ENCODE assay signal across 20 cellular contexts in the genomic region with DNA sequence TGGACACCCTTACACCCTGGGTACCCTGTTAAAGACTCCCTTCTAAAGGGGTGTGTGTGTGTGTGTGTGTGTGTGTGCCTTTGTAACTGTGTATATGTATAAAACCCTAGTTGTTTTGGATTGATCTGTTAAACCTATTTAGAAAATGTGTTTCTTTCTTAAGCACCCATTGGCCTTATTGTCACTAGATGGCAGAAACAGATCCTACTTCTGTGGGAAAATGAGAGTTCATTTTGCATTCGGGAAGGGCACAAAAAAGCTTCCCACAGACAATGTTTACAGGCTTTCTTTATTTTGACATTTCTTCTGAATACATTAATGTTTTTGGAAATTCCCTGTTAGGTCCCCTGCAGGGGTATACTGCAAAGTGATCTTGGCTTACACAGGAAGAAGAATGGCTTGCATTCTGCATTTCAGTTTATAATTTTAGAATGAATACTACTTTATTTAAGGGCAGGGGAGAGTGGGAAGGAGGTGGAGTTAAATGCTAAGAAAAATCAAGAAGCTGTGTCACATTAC.
A peak's percentile ranks its signal among the peaks of the same experiment; 100 is the strongest.
DNase-seq lines count a peak whose midpoint lies in the region; ATAC-seq and TF ChIP-seq lines count a peak whose summit lies in the region.
"Had no signal": no experiment of that assay in that cellular context is flagged by ENCODE, and none has a peak within 500 bp of the region (broad histone marks: within the 10 kb centered on the region; RNA-seq: fewer than 3 reads in every experiment).

No MANE protein-coding gene starts in this region.

- H3K27me3 ChIP-seq in GM23248 (replicated peaks; ENCODE audit: insufficient read depth): 0 out of 2 replicates have a peak, but pooled peaks cover 6% of the 10 kb centered on the region
- H3K27me3 ChIP-seq in neuron (ENCODE audit: insufficient read depth, low read length): no peaks in the 10 kb centered on the region
- no peaks in the 10 kb centered on the region for H3K27me3 ChIP-seq in sigmoid colon
- H3K27me3 ChIP-seq: BLaER1 treated with 17β-estradiol and CSF1 and Interleukin-3, amounts not matched to agents 10 nM and 100 nM; body of pancreas; neutrophil had no signal

- H3K27ac Mint-ChIP-seq in WTC11: peak overlapping the region; percentile 96
- H3K27ac Mint-ChIP-seq: activated naive CD8-positive, alpha-beta T cell; activated T-helper 1 cell treated with anti-CD3 and anti-CD28 coated beads, Interleukin-12 subunit alpha, Interleukin-12 subunit beta, Interleukin-2, Interleukin-4 antibody, amounts not matched to agents 30 ng/mL and 10 ng/mL and 1 ng/mL, durations not matched to agents 14 hours and 24 hours and 36 hours; stimulated activated memory B cell treated with anti-CD40 and anti-IgM and Interleukin-4, amounts not matched to agents 10 μg/mL and 1 μg/mL and 100 μg/mL, for 72 hours had no signal

- ATAC-seq in WTC11 (0 out of 2 replicates have a peak, but pooled peaks have one; percentile 24), HG03097 (IDR thresholded peaks at IDR 0.05; ENCODE audit: low FRiP score, unreplicated experiment) (no peak), GM19467 (IDR thresholded peaks at IDR 0.05; ENCODE audit: unreplicated experiment) (no peak)
- ATAC-seq: body of pancreas; stimulated activated memory B cell treated with anti-CD40 and anti-IgM and Interleukin-4, amounts not matched to agents 10 μg/mL and 1 μg/mL and 100 μg/mL, for 72 hours had no signal

- H3K36me3 Mint-ChIP-seq in WTC11: no peaks in the 10 kb centered on the region
- H3K36me3 Mint-ChIP-seq: activated naive CD8-positive, alpha-beta T cell; stimulated activated memory B cell treated with anti-CD40 and anti-IgM and Interleukin-4, amounts not matched to agents 10 μg/mL and 1 μg/mL and 100 μg/mL, for 72 hours had no signal

- TF ChIP-seq EP300 in Ishikawa (IDR thresholded peaks at IDR 0.05; ENCODE audit: borderline replicate concordance): no peak
- no peak for TF ChIP-seq EP300 in sigmoid colon (IDR thresholded peaks at IDR 0.05)

- no peaks in the 10 kb centered on the region for H3F3A ChIP-seq in GM23248 (ENCODE audit: insufficient read depth)

- H2AFZ ChIP-seq in GM23248: no peak overlapping the region
- H2AFZ ChIP-seq in neuron (ENCODE audit: low read depth, low read length): peak overlapping the region; percentile 73

- H3K4me3 ChIP-seq in GM23248 (no peak overlapping the region), neuron (ENCODE audit: low read length) (no peak overlapping the region), sigmoid colon (no peak overlapping the region)
- H3K4me3 ChIP-seq: BLaER1 treated with 17β-estradiol and CSF1 and Interleukin-3, amounts not matched to agents 10 nM and 100 nM; body of pancreas had no signal

- no peaks in the 10 kb centered on the region for H3K79me2 ChIP-seq in GM23248 (ENCODE audit: insufficient read depth)

- CTCF ChIA-PET in WTC11 (lab: Charles Lee): interaction anchor here (1.6 kb wide), 1 partner anchor 223 kb away, joined by 7 read pairs; no protein-coding TSS in a partner anchor

- H3K27ac ChIP-seq in GM23248: no peak overlapping the region
- H3K27ac ChIP-seq in sigmoid colon: no peak overlapping the region
- H3K27ac ChIP-seq: BLaER1 treated with 17β-estradiol and CSF1 and Interleukin-3, amounts not matched to agents 10 nM and 100 nM; body of pancreas; neutrophil had no signal

- H3K36me3 ChIP-seq in GM23248 (ENCODE audit: low read depth): no peaks in the 10 kb centered on the region
- H3K36me3 ChIP-seq in neuron (ENCODE audit: insufficient read depth, low read length): no peaks in the 10 kb centered on the region
- no peaks in the 10 kb centered on the region for H3K36me3 ChIP-seq in sigmoid colon
- H3K36me3 ChIP-seq: BLaER1 treated with 17β-estradiol and CSF1 and Interleukin-3, amounts not matched to agents 10 nM and 100 nM; neutrophil had no signal

- H4K20me1 ChIP-seq in GM23248 (ENCODE audit: insufficient read depth): no peaks in the 10 kb centered on the region
- H4K20me1 ChIP-seq: BLaER1 treated with 17β-estradiol and CSF1 and Interleukin-3, amounts not matched to agents 10 nM and 100 nM had no signal

- no peaks in the 10 kb centered on the region for H3K27me3 Mint-ChIP-seq in WTC11 (ENCODE audit: low read depth)
- H3K27me3 Mint-ChIP-seq: activated naive CD8-positive, alpha-beta T cell; stimulated activated memory B cell treated with anti-CD40 and anti-IgM and Interleukin-4, amounts not matched to agents 10 μg/mL and 1 μg/mL and 100 μg/mL, for 72 hours had no signal

- no peaks in the 10 kb centered on the region for H3K9me3 ChIP-seq in GM23248 (ENCODE audit: low read depth)
- H3K9me3 ChIP-seq in neuron (ENCODE audit: low read length): no peaks in the 10 kb centered on the region
- no peaks in the 10 kb centered on the region for H3K9me3 ChIP-seq in sigmoid colon
- H3K9me3 ChIP-seq: BLaER1 treated with 17β-estradiol and CSF1 and Interleukin-3, amounts not matched to agents 10 nM and 100 nM; body of pancreas; neutrophil had no signal

- no peaks in the 10 kb centered on the region for H3K9me2 ChIP-seq in GM23248 (ENCODE audit: insufficient read depth)

- no peak for TF ChIP-seq POLR2A in sigmoid colon (IDR thresholded peaks at IDR 0.05)

- no peaks in the 10 kb centered on the region for H3K4me1 ChIP-seq in GM23248 (ENCODE audit: insufficient read depth)
- H3K4me1 ChIP-seq in neuron (ENCODE audit: insufficient read depth, low read length): peaks cover 16% of the 10 kb centered on the region
- no peaks in the 10 kb centered on the region for H3K4me1 ChIP-seq in sigmoid colon
- H3K4me1 ChIP-seq: body of pancreas had no signal

- 2 to 9% methylated on average over 1 of the region's 1 CpG for WGBS in GM23248 (ENCODE audit: low coverage in 1 of 2, low lambda C conversion rate in 2 of 2, missing lambda C conversion rate in 2 of 2), 2 experiments
- WGBS in sigmoid colon, 2 donors: 4 to 30% methylated on average over 1 of the region's 1 CpG

- POLR2A ChIA-PET in WTC11 (lab: Charles Lee): no interaction called here

- no peak for TF ChIP-seq CTCF in WTC11 (IDR thresholded peaks at IDR 0.05)
- TF ChIP-seq CTCF in sigmoid colon (IDR thresholded peaks at IDR 0.05): no peak

- in situ Hi-C loops in GM23248 (cut with MboI): no loop called here

- no peak overlapping the region for H3K4me2 ChIP-seq in GM23248 (ENCODE audit: unreplicated experiment)

- peaks cover 32% of the 10 kb centered on the region for H3K4me1 Mint-ChIP-seq in WTC11
- H3K4me1 Mint-ChIP-seq: stimulated activated memory B cell treated with anti-CD40 and anti-IgM and Interleukin-4, amounts not matched to agents 10 μg/mL and 1 μg/mL and 100 μg/mL, for 72 hours had no signal

- H3K4me3 Mint-ChIP-seq in WTC11: no peak overlapping the region
- H3K4me3 Mint-ChIP-seq: activated naive CD8-positive, alpha-beta T cell; activated T-helper 1 cell treated with anti-CD3 and anti-CD28 coated beads, Interleukin-12 subunit alpha, Interleukin-12 subunit beta, Interleukin-2, Interleukin-4 antibody, amounts not matched to agents 30 ng/mL and 10 ng/mL and 1 ng/mL, durations not matched to agents 14 hours and 24 hours and 36 hours; stimulated activated memory B cell treated with anti-CD40 and anti-IgM and Interleukin-4, amounts not matched to agents 10 μg/mL and 1 μg/mL and 100 μg/mL, for 72 hours had no signal

- TF ChIP-seq RAD21 in Ishikawa (IDR thresholded peaks at IDR 0.05; ENCODE audit: low read depth): peak; percentile 18; the same call in 1 of the 2 replicates

- no peak overlapping the region for H3K9ac ChIP-seq in GM23248
- H3K9ac ChIP-seq: BLaER1 treated with 17β-estradiol and CSF1 and Interleukin-3, amounts not matched to agents 10 nM and 100 nM had no signal

- intact Hi-C loops in sigmoid colon (cut with DNase I): no loop called here

- peaks cover 15% of the 10 kb centered on the region for H3K9me3 Mint-ChIP-seq in WTC11
- H3K9me3 Mint-ChIP-seq: activated T-helper 1 cell treated with anti-CD3 and anti-CD28 coated beads, Interleukin-12 subunit alpha, Interleukin-12 subunit beta, Interleukin-2, Interleukin-4 antibody, amounts not matched to agents 30 ng/mL and 10 ng/mL and 1 ng/mL, durations not matched to agents 14 hours and 24 hours and 36 hours had no signal

- DNase-seq in GM23248: peak; percentile 2
- DNase-seq in WTC11 (ENCODE audit: low spot score): no peak
- DNase-seq in sigmoid colon: no peak
- DNase-seq: activated CD4-positive, CD25-positive, alpha-beta regulatory T cell treated with anti-CD3 and anti-CD28 coated beads, Interleukin-2, amount 50 U/mL, for 72 hours; body of pancreas; cortex of kidney; DMS79 treated with DMSO at 0.1 percent for 48 hours; H7; Karpas-422; mesenchymal stem cell; Right ventricle myocardium superior had no signal

TF ChIP-seq in WTC11, 78 proteins besides CTCF, POLR2A, EP300 and RAD21 (continues in another document):
- TF ChIP-seq, protein P1, sequence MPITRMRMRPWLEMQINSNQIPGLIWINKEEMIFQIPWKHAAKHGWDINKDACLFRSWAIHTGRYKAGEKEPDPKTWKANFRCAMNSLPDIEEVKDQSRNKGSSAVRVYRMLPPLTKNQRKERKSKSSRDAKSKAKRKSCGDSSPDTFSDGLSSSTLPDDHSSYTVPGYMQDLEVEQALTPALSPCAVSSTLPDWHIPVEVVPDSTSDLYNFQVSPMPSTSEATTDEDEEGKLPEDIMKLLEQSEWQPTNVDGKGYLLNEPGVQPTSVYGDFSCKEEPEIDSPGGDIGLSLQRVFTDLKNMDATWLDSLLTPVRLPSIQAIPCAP (CRISPR knock-in tag; IDR thresholded peaks at IDR 0.05): no peak
- TF ChIP-seq, protein P2, sequence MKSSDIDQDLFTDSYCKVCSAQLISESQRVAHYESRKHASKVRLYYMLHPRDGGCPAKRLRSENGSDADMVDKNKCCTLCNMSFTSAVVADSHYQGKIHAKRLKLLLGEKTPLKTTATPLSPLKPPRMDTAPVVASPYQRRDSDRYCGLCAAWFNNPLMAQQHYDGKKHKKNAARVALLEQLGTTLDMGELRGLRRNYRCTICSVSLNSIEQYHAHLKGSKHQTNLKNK (CRISPR knock-in tag; IDR thresholded peaks at IDR 0.05): no peak
